Comparison of ENCODE assay signal across 1 cellular context in genomic region chr22:24950272-24950902, GRCh38.
TF ChIP-seq lines count a peak whose summit lies in the region.

No MANE protein-coding gene starts in this region.

TF ChIP-seq in HepG2, 621 proteins besides CTCF, POLR2A, EP300 and RAD21 (continued from another document):
- no peak for TF ChIP-seq THAP9 (CRISPR knock-in tag; IDR thresholded peaks at IDR 0.05; ENCODE audit: borderline replicate concordance)
- no peak for TF ChIP-seq ZBTB2 (CRISPR knock-in tag; IDR thresholded peaks at IDR 0.05; ENCODE audit: low read depth)
- TF ChIP-seq ZNF572 (CRISPR knock-in tag; IDR thresholded peaks at IDR 0.05) = no peak
- TF ChIP-seq ZNF234 (CRISPR knock-in tag; conservative IDR thresholded peaks at IDR 0.05) = no peak
- TF ChIP-seq ZNF550 (CRISPR knock-in tag; IDR thresholded peaks at IDR 0.05; ENCODE audit: borderline replicate concordance) = no peak
- TF ChIP-seq THYN1 (CRISPR knock-in tag; IDR thresholded peaks at IDR 0.05; ENCODE audit: borderline replicate concordance, low read depth) = no peak
- no peak for TF ChIP-seq ATF7 (IDR thresholded peaks at IDR 0.05)
- TF ChIP-seq ATF7 (CRISPR knock-in tag; IDR thresholded peaks at IDR 0.05) = no peak
- TF ChIP-seq ELF4 (CRISPR knock-in tag; IDR thresholded peaks at IDR 0.05; ENCODE audit: borderline replicate concordance) = no peak
- no peak for TF ChIP-seq NCOR1 (IDR thresholded peaks at IDR 0.05; ENCODE audit: borderline replicate concordance, low read length)
- peak; percentile 89 for TF ChIP-seq ZNF143 (CRISPR knock-in tag; IDR thresholded peaks at IDR 0.05)
- no peak for TF ChIP-seq PLRG1 (conservative IDR thresholded peaks at IDR 0.05)
- TF ChIP-seq, protein P1, sequence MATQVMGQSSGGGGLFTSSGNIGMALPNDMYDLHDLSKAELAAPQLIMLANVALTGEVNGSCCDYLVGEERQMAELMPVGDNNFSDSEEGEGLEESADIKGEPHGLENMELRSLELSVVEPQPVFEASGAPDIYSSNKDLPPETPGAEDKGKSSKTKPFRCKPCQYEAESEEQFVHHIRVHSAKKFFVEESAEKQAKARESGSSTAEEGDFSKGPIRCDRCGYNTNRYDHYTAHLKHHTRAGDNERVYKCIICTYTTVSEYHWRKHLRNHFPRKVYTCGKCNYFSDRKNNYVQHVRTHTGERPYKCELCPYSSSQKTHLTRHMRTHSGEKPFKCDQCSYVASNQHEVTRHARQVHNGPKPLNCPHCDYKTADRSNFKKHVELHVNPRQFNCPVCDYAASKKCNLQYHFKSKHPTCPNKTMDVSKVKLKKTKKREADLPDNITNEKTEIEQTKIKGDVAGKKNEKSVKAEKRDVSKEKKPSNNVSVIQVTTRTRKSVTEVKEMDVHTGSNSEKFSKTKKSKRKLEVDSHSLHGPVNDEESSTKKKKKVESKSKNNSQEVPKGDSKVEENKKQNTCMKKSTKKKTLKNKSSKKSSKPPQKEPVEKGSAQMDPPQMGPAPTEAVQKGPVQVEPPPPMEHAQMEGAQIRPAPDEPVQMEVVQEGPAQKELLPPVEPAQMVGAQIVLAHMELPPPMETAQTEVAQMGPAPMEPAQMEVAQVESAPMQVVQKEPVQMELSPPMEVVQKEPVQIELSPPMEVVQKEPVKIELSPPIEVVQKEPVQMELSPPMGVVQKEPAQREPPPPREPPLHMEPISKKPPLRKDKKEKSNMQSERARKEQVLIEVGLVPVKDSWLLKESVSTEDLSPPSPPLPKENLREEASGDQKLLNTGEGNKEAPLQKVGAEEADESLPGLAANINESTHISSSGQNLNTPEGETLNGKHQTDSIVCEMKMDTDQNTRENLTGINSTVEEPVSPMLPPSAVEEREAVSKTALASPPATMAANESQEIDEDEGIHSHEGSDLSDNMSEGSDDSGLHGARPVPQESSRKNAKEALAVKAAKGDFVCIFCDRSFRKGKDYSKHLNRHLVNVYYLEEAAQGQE (IDR thresholded peaks at IDR 0.05; ENCODE audit: borderline replicate concordance in 1 of 2, low read depth in 1 of 2, low read length in 2 of 2) = no peak
- no peak for TF ChIP-seq IRF2 (CRISPR knock-in tag; IDR thresholded peaks at IDR 0.05)
- peak; percentile 48; the same call in 1 of the 2 replicates for TF ChIP-seq ZNF574 (CRISPR knock-in tag; IDR thresholded peaks at IDR 0.05)
- TF ChIP-seq ZNF432 (CRISPR knock-in tag; IDR thresholded peaks at IDR 0.05; ENCODE audit: borderline replicate concordance) = no peak
- TF ChIP-seq SMARCC2 (IDR thresholded peaks at IDR 0.05) = no peak
- TF ChIP-seq, protein P2, sequence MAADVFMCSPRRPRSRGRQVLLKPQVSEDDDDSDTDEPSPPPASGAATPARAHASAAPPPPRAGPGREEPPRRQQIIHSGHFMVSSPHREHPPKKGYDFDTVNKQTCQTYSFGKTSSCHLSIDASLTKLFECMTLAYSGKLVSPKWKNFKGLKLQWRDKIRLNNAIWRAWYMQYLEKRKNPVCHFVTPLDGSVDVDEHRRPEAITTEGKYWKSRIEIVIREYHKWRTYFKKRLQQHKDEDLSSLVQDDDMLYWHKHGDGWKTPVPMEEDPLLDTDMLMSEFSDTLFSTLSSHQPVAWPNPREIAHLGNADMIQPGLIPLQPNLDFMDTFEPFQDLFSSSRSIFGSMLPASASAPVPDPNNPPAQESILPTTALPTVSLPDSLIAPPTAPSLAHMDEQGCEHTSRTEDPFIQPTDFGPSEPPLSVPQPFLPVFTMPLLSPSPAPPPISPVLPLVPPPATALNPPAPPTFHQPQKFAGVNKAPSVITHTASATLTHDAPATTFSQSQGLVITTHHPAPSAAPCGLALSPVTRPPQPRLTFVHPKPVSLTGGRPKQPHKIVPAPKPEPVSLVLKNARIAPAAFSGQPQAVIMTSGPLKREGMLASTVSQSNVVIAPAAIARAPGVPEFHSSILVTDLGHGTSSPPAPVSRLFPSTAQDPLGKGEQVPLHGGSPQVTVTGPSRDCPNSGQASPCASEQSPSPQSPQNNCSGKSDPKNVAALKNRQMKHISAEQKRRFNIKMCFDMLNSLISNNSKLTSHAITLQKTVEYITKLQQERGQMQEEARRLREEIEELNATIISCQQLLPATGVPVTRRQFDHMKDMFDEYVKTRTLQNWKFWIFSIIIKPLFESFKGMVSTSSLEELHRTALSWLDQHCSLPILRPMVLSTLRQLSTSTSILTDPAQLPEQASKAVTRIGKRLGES (CRISPR knock-in tag; IDR thresholded peaks at IDR 0.05; ENCODE audit: borderline replicate concordance) = no peak
- TF ChIP-seq KAT2B (IDR thresholded peaks at IDR 0.05; ENCODE audit: borderline replicate concordance, low read depth, low read length) = no peak
- TF ChIP-seq MED13 (CRISPR knock-in tag; IDR thresholded peaks at IDR 0.05) = no peak
- TF ChIP-seq, protein P3, sequence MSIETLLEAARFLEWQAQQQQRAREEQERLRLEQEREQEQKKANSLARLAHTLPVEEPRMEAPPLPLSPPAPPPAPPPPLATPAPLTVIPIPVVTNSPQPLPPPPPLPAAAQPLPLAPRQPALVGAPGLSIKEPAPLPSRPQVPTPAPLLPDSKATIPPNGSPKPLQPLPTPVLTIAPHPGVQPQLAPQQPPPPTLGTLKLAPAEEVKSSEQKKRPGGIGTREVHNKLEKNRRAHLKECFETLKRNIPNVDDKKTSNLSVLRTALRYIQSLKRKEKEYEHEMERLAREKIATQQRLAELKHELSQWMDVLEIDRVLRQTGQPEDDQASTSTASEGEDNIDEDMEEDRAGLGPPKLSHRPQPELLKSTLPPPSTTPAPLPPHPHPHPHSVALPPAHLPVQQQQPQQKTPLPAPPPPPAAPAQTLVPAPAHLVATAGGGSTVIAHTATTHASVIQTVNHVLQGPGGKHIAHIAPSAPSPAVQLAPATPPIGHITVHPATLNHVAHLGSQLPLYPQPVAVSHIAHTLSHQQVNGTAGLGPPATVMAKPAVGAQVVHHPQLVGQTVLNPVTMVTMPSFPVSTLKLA (IDR thresholded peaks at IDR 0.05) = no peak
- no peak for TF ChIP-seq ZNF770 (CRISPR knock-in tag; IDR thresholded peaks at IDR 0.05)
- no peak for TF ChIP-seq E2F1 (CRISPR knock-in tag; IDR thresholded peaks at IDR 0.05)
- no peak for TF ChIP-seq TSC22D2 (CRISPR knock-in tag; IDR thresholded peaks at IDR 0.05; ENCODE audit: borderline replicate concordance)
TF ChIP-seq in HepG2: peak in this region for 16.
